In the genomic region with DNA sequence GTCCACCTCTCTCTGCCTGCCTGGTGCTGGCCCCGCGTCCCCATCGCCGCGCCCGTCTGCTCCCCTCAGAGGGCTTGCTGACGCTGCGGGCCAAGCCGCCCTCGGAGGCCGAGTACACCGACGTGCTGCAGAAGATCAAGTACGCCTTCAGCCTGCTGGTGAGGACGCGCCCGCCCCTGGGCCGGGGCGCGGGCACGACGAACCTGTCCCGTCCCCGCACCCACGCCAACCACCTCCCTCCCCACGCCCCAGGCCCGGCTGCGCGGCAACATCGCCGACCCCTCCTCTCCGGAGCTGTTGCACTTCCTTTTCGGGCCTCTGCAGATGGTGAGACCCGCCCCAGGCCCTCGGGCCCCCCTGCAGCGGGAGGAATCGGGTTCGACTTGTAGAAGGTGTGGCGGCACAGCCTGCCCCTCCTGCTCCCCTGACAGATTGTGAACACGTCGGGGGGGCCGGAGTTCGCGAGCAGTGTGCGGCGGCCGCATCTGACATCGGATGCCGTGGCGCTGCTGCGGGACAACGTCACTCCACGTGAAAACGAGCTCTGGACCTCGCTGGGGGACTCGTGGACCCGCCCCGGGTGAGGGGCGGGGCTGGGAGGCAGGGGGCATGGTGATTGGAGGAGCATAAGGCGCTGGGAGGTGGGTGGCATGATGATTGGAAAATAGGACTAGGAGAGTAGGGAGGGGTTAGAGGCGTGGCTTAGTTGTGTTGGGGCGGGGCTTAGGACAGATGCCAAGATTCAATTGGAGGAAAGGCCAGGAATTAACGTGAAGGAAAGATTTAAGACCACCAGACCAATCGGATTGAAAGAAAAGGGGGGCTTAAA, we compare ENCODE assay signal across 8 cellular contexts. TPM values are rescaled to one million over a fixed set of nuclear protein-coding genes. Genes with fewer than 3 reads are reported as not detected.
A peak's percentile ranks its signal among the peaks of the same experiment; 100 is the strongest.
DNase-seq lines count a peak whose midpoint lies in the region; ATAC-seq and TF ChIP-seq lines count a peak whose summit lies in the region.

No MANE protein-coding gene starts in this region.

- peaks cover 11% of the 10 kb centered on the region; the same call in 2 of the 3 replicates for H3K36me3 Mint-ChIP-seq in GM23338 (ENCODE audit: low read depth)
- H3K36me3 Mint-ChIP-seq in chondrocyte (ENCODE audit: low read depth), result peaks cover 2% of the 10 kb centered on the region
- peaks cover 0 to 11% (median 0%) of the 10 kb centered on the region in 5 donors for H3K36me3 Mint-ChIP-seq in naive thymus-derived CD4-positive, alpha-beta T cell
- peaks cover 13% of the 10 kb centered on the region for H3K36me3 Mint-ChIP-seq in mesothelial cell of epicardium

- peaks cover 12% of the 10 kb centered on the region for H4K20me1 ChIP-seq in GM23338 (replicated peaks; ENCODE audit: insufficient read depth)

- peak overlapping the region; percentile 85 for H3K4me3 ChIP-seq in GM23338
- peak overlapping the region; percentile 53 for H3K4me3 ChIP-seq in naive thymus-derived CD4-positive, alpha-beta T cell (ENCODE audit: low read length)

- peak; percentile 8 for ATAC-seq in GM23338
- ATAC-seq in naive thymus-derived CD4-positive, alpha-beta T cell, result peak; percentile 13
- no peak for ATAC-seq in HG03565 (IDR thresholded peaks at IDR 0.05; ENCODE audit: unreplicated experiment)
- ATAC-seq in HG03108 (IDR thresholded peaks at IDR 0.05; ENCODE audit: unreplicated experiment), result no peak

- no peak overlapping the region for H3K27ac Mint-ChIP-seq in GM23338
- H3K27ac Mint-ChIP-seq in chondrocyte (ENCODE audit: unreplicated experiment), result peak overlapping the region; percentile 32
- peak overlapping the region in 4 of 9 donors; percentile 4 to 82 (median 64) for H3K27ac Mint-ChIP-seq in naive thymus-derived CD4-positive, alpha-beta T cell
- H3K27ac Mint-ChIP-seq in mesothelial cell of epicardium, result no peak overlapping the region

- H3K9me3 ChIP-seq in naive thymus-derived CD4-positive, alpha-beta T cell (ENCODE audit: control insufficient read depth in 2 of 3, low read length in 3 of 3), result no peaks in the 10 kb centered on the region

- peak overlapping the region; percentile 88 for H3K4me3 Mint-ChIP-seq in GM23338
- H3K4me3 Mint-ChIP-seq in chondrocyte (ENCODE audit: unreplicated experiment), result peak overlapping the region; percentile 53
- peak overlapping the region; percentile 45 to 89 (median 81) for H3K4me3 Mint-ChIP-seq in naive thymus-derived CD4-positive, alpha-beta T cell
- no peak overlapping the region for H3K4me3 Mint-ChIP-seq in mesothelial cell of epicardium

- H3K36me3 ChIP-seq in GM23338 (ENCODE audit: insufficient read depth), result no peaks in the 10 kb centered on the region
- H3K36me3 ChIP-seq in naive thymus-derived CD4-positive, alpha-beta T cell (ENCODE audit: control insufficient read depth in 2 of 3, insufficient read depth in 3 of 3, low read length in 3 of 3), result no peaks in the 10 kb centered on the region

- POLR2A ChIA-PET in naive thymus-derived CD4-positive, alpha-beta T cell (lab: Charles Lee), result interaction anchor here (1.1 kb wide), 1 partner anchor 19 kb away, joined by 3 read pairs; a partner anchor contains a TSS

- H3F3A ChIP-seq in GM23338 (replicated peaks; ENCODE audit: low read depth), result peaks cover 20% of the 10 kb centered on the region

- DNase-seq in GM23338 (ENCODE audit: low spot score), result peak; percentile 97
- DNase-seq in SKM-1 (lab: John Stamatoyannopoulos, UW; ENCODE audit: unreplicated experiment), result peak; percentile 21
- no peak for DNase-seq in chondrocyte (ENCODE audit: low spot score)
- DNase-seq in naive thymus-derived CD4-positive, alpha-beta T cell, result peak in 4 of 9 donors; percentile 30 to 60 (median 38)
- no peak for DNase-seq in Ammon's horn (ENCODE audit: low spot score)
- no peak for DNase-seq in mesothelial cell of epicardium (ENCODE audit: low spot score in 2 of 2, unreplicated experiment in 2 of 2)

- H3K27ac ChIP-seq in GM23338 (ENCODE audit: low read depth), result no peak overlapping the region
- H3K27ac ChIP-seq in naive thymus-derived CD4-positive, alpha-beta T cell (ENCODE audit: low read depth, low read length), result no peak overlapping the region

- intact Hi-C loops in naive thymus-derived CD4-positive, alpha-beta T cell (cut with micrococcal nuclease), result loop anchor here in 1 of 2 donors (5.0 to 10.0 kb wide), 3 partner anchors 80 to 200 kb away; a partner anchor contains a TSS

- H3K9me2 ChIP-seq in GM23338 (ENCODE audit: insufficient read depth), result no peaks in the 10 kb centered on the region

- H3K4me1 ChIP-seq in GM23338 (ENCODE audit: insufficient read depth), result peaks cover 19% of the 10 kb centered on the region
- peaks cover 14 to 21% of the 10 kb centered on the region in 2 donors for H3K4me1 ChIP-seq in naive thymus-derived CD4-positive, alpha-beta T cell (ENCODE audit: control insufficient read depth in 2 of 2, insufficient read depth in 2 of 2, low read length in 2 of 2)

- H3K9me3 Mint-ChIP-seq in GM23338 (peaks cover 10% of the 10 kb centered on the region; the same call in 2 of the 3 replicates), chondrocyte (ENCODE audit: low read depth) (no peaks in the 10 kb centered on the region), mesothelial cell of epicardium (no peaks in the 10 kb centered on the region)
- peaks cover 0 to 4% (median 0%) of the 10 kb centered on the region in 11 donors for H3K9me3 Mint-ChIP-seq in naive thymus-derived CD4-positive, alpha-beta T cell

- H3K4me1 Mint-ChIP-seq in GM23338, result peaks cover 36% of the 10 kb centered on the region
- H3K4me1 Mint-ChIP-seq in chondrocyte (ENCODE audit: low read depth), result peaks cover 23% of the 10 kb centered on the region
- H3K4me1 Mint-ChIP-seq in naive thymus-derived CD4-positive, alpha-beta T cell, result peaks cover 14 to 34% (median 22%) of the 10 kb centered on the region in 7 donors
- H3K4me1 Mint-ChIP-seq in mesothelial cell of epicardium, result peaks cover 32% of the 10 kb centered on the region

- no peaks in the 10 kb centered on the region for H3K79me2 ChIP-seq in GM23338 (replicated peaks; ENCODE audit: insufficient read depth)

- peak overlapping the region; percentile 81 for H3K4me2 ChIP-seq in GM23338

- CTCF ChIA-PET in naive thymus-derived CD4-positive, alpha-beta T cell (lab: Charles Lee), result no interaction called here

- H3K27me3 ChIP-seq in GM23338 (ENCODE audit: insufficient read depth), result peaks cover 34% of the 10 kb centered on the region
- H3K27me3 ChIP-seq in naive thymus-derived CD4-positive, alpha-beta T cell (ENCODE audit: control insufficient read depth in 2 of 2, insufficient read depth in 2 of 2, low read length in 2 of 2), result peaks cover 0 to 12% of the 10 kb centered on the region in 2 donors

- peak overlapping the region; percentile 15 for H2AFZ ChIP-seq in GM23338

- TF ChIP-seq CTCF in GM23338 (conservative IDR thresholded peaks at IDR 0.05; ENCODE audit: low read depth in 2 of 2) (no peak), chondrocyte (IDR thresholded peaks at IDR 0.05) (no peak), mesothelial cell of epicardium (IDR thresholded peaks at IDR 0.05; ENCODE audit: unreplicated experiment) (no peak)

- H3K27me3 Mint-ChIP-seq in GM23338 (ENCODE audit: insufficient read depth, low read depth, poor library complexity), result peaks cover 57% of the 10 kb centered on the region
- H3K27me3 Mint-ChIP-seq in chondrocyte (ENCODE audit: low read depth), result peaks cover 46% of the 10 kb centered on the region
- peaks cover 37 to 44% (median 41%) of the 10 kb centered on the region in 5 donors for H3K27me3 Mint-ChIP-seq in naive thymus-derived CD4-positive, alpha-beta T cell
- H3K27me3 Mint-ChIP-seq in mesothelial cell of epicardium (ENCODE audit: low read depth), result peaks cover 66% of the 10 kb centered on the region

TF ChIP-seq in GM23338, 12 proteins besides CTCF, POLR2A, EP300 and RAD21:
- TF ChIP-seq POLR2AphosphoS5 (IDR thresholded peaks at IDR 0.05; ENCODE audit: low read depth) (peak; percentile 47; the same call in 1 of the 2 replicates), ZNF114 (CRISPR knock-in tag; IDR thresholded peaks at IDR 0.05) (no peak), EZH2 (IDR thresholded peaks at IDR 0.05; ENCODE audit: low read depth, unreplicated experiment) (no peak)

RNA-seq across cellular contexts. Expression of a gene that starts 6.6 kb away (rescaled TPM):
- 40.6 and 47.5 TPM in 2 replicates for total RNA-seq in GM23338 (2014; rRNA removed; shearing (Covaris generic))
- 51.2 and 61.3 TPM in 2 replicates for polyA plus RNA-seq in GM23338 (2016; fragmentation: Nextera tagmentation; extraction: Ambion mirVana)
- 4.1 to 7.9 TPM (median 6.8 TPM) in 3 replicates for total RNA-seq in chondrocyte
- 1 to 10 TPM in 4 of 5 experiments, under 1 TPM in 1; 0.76 to 6.8 (median 2.0) TPM for total RNA-seq in naive thymus-derived CD4-positive, alpha-beta T cell
- under 1 TPM in 1 of 2 donors, not detected in 1; 0.09 TPM for polyA plus RNA-seq in naive thymus-derived CD4-positive, alpha-beta T cell
- 375 to 425 TPM (median 396 TPM) in 3 replicates for total RNA-seq in mesothelial cell of epicardium

RNA-seq across cellular contexts. Expression of a gene that starts 19.3 kb away (rescaled TPM):
- 32.3 and 36.5 TPM in 2 replicates for total RNA-seq in GM23338 (2014; rRNA removed; shearing (Covaris generic))
- 23.0 and 28.0 TPM in 2 replicates for polyA plus RNA-seq in GM23338 (2016; fragmentation: Nextera tagmentation; extraction: Ambion mirVana)
- total RNA-seq in chondrocyte, result 9.7 to 13.7 TPM (median 11.1 TPM) in 3 replicates
- total RNA-seq in naive thymus-derived CD4-positive, alpha-beta T cell, result 10 to 100 TPM; 14.5 to 24.8 (median 19.0) TPM
- 10 to 100 TPM in 1 of 2 donors, 1 to 10 TPM in 1; 9.4 to 24.8 TPM for polyA plus RNA-seq in naive thymus-derived CD4-positive, alpha-beta T cell
- total RNA-seq in mesothelial cell of epicardium, result 81.0 to 88.6 TPM (median 85.7 TPM) in 3 replicates

RNA-seq across cellular contexts. Expression of a gene that starts 35.2 kb away (rescaled TPM):
- 57.4 and 83.9 TPM in 2 replicates for total RNA-seq in GM23338 (2014; rRNA removed; shearing (Covaris generic))
- polyA plus RNA-seq in GM23338 (2016; fragmentation: Nextera tagmentation; extraction: Ambion mirVana), result 33.2 and 33.3 TPM in 2 replicates
- 86.1 to 111 TPM (median 103 TPM) in 3 replicates for total RNA-seq in chondrocyte
- 100 to 1,000 TPM; 107 to 180 (median 144) TPM for total RNA-seq in naive thymus-derived CD4-positive, alpha-beta T cell
- 1 to 10 TPM; 3.8 to 6.6 TPM for polyA plus RNA-seq in naive thymus-derived CD4-positive, alpha-beta T cell
- total RNA-seq in mesothelial cell of epicardium, result 100 to 111 TPM (median 109 TPM) in 3 replicates

RNA-seq across cellular contexts. Expression of a gene that starts 44.2 kb away (rescaled TPM):
- total RNA-seq in GM23338 (2014; rRNA removed; shearing (Covaris generic)), result 0.17 TPM in 1 of 2 replicates, not detected in the other
- 1.3 TPM in 2 replicates for polyA plus RNA-seq in GM23338 (2016; fragmentation: Nextera tagmentation; extraction: Ambion mirVana)
- total RNA-seq in chondrocyte, result 0.51 TPM in 1 of 3 replicates, not detected in the others
- total RNA-seq in naive thymus-derived CD4-positive, alpha-beta T cell, result 1 to 10 TPM in 1 of 5 experiments, under 1 TPM in 4; 0.27 to 1.2 (median 0.51) TPM
- under 1 TPM; 0.14 to 0.33 TPM for polyA plus RNA-seq in naive thymus-derived CD4-positive, alpha-beta T cell
- 0.78 to 1.4 TPM (median 1.4 TPM) in 3 replicates for total RNA-seq in mesothelial cell of epicardium

Comparison
In these comparisons a context has a peak if more than half of its experiments do, and no peak if none do; other contexts are left out.
1. ATAC-seq: peak in GM23338 (single experiment) and naive thymus-derived CD4-positive, alpha-beta T cell (single experiment); none in HG03565 (single experiment) and HG03108 (single experiment).
2. DNase-seq: peak in GM23338 (single experiment) and SKM-1 (single experiment); none in chondrocyte (single experiment), Ammon's horn (single experiment) and mesothelial cell of epicardium (0 of 2).